ENCODE assay signal across 31 cellular contexts in genomic region chr5:2281446-2281845, GRCh38.
"Had no signal": no experiment of that assay in that cellular context is flagged by ENCODE, and none has a peak within 500 bp of the region (broad histone marks: within the 10 kb centered on the region; RNA-seq: fewer than 3 reads in every experiment).

No MANE protein-coding gene starts in this region.

- DNase-seq: activated B cell treated with CpG ODN at 0.5 μM for 24 hours; activated CD4-positive, alpha-beta memory T cell treated with anti-CD3 and anti-CD28 coated beads, Interleukin-2, amount 10 ng/mL, durations not matched to agents 7 days and 5 days; activated CD4-positive, alpha-beta T cell treated with anti-CD3 and anti-CD28 coated beads for 4 hours; activated CD4-positive, alpha-beta T cell treated with anti-CD3 and anti-CD28 coated beads, Interleukin-2, amount 10 ng/mL, durations not matched to agents 7 days and 5 days; activated CD4-positive, alpha-beta T cell treated with anti-CD3 and anti-CD28 coated beads, Interleukin-2, amount 50 U/mL, for 48 hours; activated CD4-positive, CD25-positive, alpha-beta regulatory T cell treated with anti-CD3 and anti-CD28 coated beads, Interleukin-2, amount 50 U/mL, for 72 hours; activated CD8-positive, alpha-beta memory T cell treated with anti-CD3 and anti-CD28 coated beads for 24 hours; activated CD8-positive, alpha-beta memory T cell treated with anti-CD3 and anti-CD28 coated beads, Interleukin-2, amount 10 ng/mL, durations not matched to agents 7 days and 5 days; activated CD8-positive, alpha-beta memory T cell treated with anti-CD3 and anti-CD28 coated beads, Interleukin-2, amount 50 U/mL, for 48 hours; activated CD8-positive, alpha-beta T cell treated with anti-CD3 and anti-CD28 coated beads, Interleukin-2, amount 10 ng/mL, durations not matched to agents 7 days and 5 days; activated effector memory CD4-positive, alpha-beta T cell treated with Interleukin-2 at 50 U/mL for 16 hours; activated gamma-delta T cell; activated naive CD4-positive, alpha-beta T cell treated with anti-CD3 and anti-CD28 coated beads for 36 hours; activated naive CD4-positive, alpha-beta T cell treated with anti-CD3 and anti-CD28 coated beads, Interleukin-2, amount 50 U/mL, for 16 hours; activated naive CD8-positive, alpha-beta T cell treated with anti-CD3 and anti-CD28 coated beads for 36 hours; activated T-cell treated with anti-CD3 and anti-CD28 coated beads, Interleukin-2, amount 50 U/mL, for 24 hours; activated T-cell treated with anti-CD3 and anti-CD28 coated beads, Interleukin-2, amount 50 U/mL, for 48 hours; adrenal gland; amniotic stem cell; body of pancreas; brain microvascular endothelial cell; caudate nucleus; cerebellar nuclear complex; T-helper 1 cell; T-helper 2 cell; T-helper 9 cell had no signal

- H3K27me3 ChIP-seq: adrenal gland, body of pancreas, brain microvascular endothelial cell, breast epithelium had no signal

- ATAC-seq: activated CD8-positive, alpha-beta memory T cell treated with anti-CD3 and anti-CD28 coated beads, Interleukin-2, amount 10 ng/mL, durations not matched to agents 7 days and 5 days; activated CD8-positive, alpha-beta T cell treated with anti-CD3 and anti-CD28 coated beads, Interleukin-2, amount 10 ng/mL, durations not matched to agents 7 days and 5 days; activated naive CD4-positive, alpha-beta T cell treated with anti-CD3 and anti-CD28 coated beads, Interleukin-2, amount 50 U/mL, for 72 hours; body of pancreas had no signal

- H3K4me1 ChIP-seq: adrenal gland, body of pancreas, breast epithelium had no signal

- H3K36me3 ChIP-seq: adrenal gland, brain microvascular endothelial cell, breast epithelium had no signal

- H3K9me3 ChIP-seq: adrenal gland, body of pancreas, breast epithelium had no signal

- H3K27ac ChIP-seq: adrenal gland, body of pancreas, brain microvascular endothelial cell, breast epithelium, VCaP had no signal

- FAIRE-seq: astrocyte, TTC549 had no signal

- H3K4me3 ChIP-seq: adrenal gland, body of pancreas, breast epithelium had no signal
